In genomic region chr1:203126151-203126865, GRCh38 we compare ENCODE assay signal across 10 cellular contexts. TPM values are rescaled to one million over a fixed set of nuclear protein-coding genes. Genes with fewer than 3 reads are reported as not detected.
A peak's percentile ranks its signal among the peaks of the same experiment; 100 is the strongest.
DNase-seq lines count a peak whose midpoint lies in the region; ATAC-seq and TF ChIP-seq lines count a peak whose summit lies in the region.
"Had no signal": no experiment of that assay in that cellular context is flagged by ENCODE, and none has a peak within 500 bp of the region (broad histone marks: within the 10 kb centered on the region; RNA-seq: fewer than 3 reads in every experiment).

No MANE protein-coding gene starts in this region.

- no peak overlapping the region for H3K27ac ChIP-seq in left ventricle myocardium inferior (replicated peaks)
- H3K27ac ChIP-seq in VCaP, result no peak overlapping the region

- TF ChIP-seq CTCF in left ventricle myocardium inferior (IDR thresholded peaks at IDR 0.05; ENCODE audit: borderline replicate concordance) (peak; percentile 55), VCaP (conservative IDR thresholded peaks at IDR 0.05) (peak; percentile 40)

- ATAC-seq in Right ventricle myocardium inferior (no peak), left colon (no peak), HG02678 (IDR thresholded peaks at IDR 0.05; ENCODE audit: unreplicated experiment) (no peak), HG03139 (IDR thresholded peaks at IDR 0.05; ENCODE audit: unreplicated experiment) (no peak), GM18519 (IDR thresholded peaks at IDR 0.05; ENCODE audit: low FRiP score, unreplicated experiment) (no peak)

- H3K27me3 ChIP-seq in left ventricle myocardium inferior (ENCODE audit: low read depth), result peaks cover 69% of the 10 kb centered on the region

- intact Hi-C loops in left ventricle myocardium inferior (cut with micrococcal nuclease), result no loop called here
- intact Hi-C loops in Right ventricle myocardium inferior (cut with DNase I), result loop anchor here (5.0 kb wide), 1 partner anchor 89 kb away; no protein-coding TSS in a partner anchor
- intact Hi-C loops in left colon (cut with DNase I, micrococcal nuclease), result no loop called here

- peaks cover 61% of the 10 kb centered on the region for H3K4me1 ChIP-seq in left ventricle myocardium inferior

- H3K4me3 ChIP-seq in left ventricle myocardium inferior, result peak overlapping the region; percentile 64

- no peaks in the 10 kb centered on the region for H3K9me3 ChIP-seq in left ventricle myocardium inferior (replicated peaks)

- no peak for DNase-seq in left ventricle myocardium inferior
- DNase-seq in Right ventricle myocardium inferior (ENCODE audit: missing footprints), result no peak
- peak; percentile 63 for DNase-seq in iPS-NIHi7 (ENCODE audit: extremely low spot score)
- no peak for DNase-seq in left colon
- DNase-seq: NCI-H2171 treated with DMSO at 0.1 percent for 48 hours had no signal

- H3K36me3 ChIP-seq in left ventricle myocardium inferior, result no peaks in the 10 kb centered on the region

RNA-seq across cellular contexts. Expression of gene ADORA1, which starts 1.2 kb away (rescaled TPM):
- total RNA-seq in left ventricle myocardium inferior, result 16.4 TPM
- total RNA-seq in Right ventricle myocardium inferior, result 19.0 TPM
- total RNA-seq in left colon, result under 1 TPM; 0.37 to 0.39 TPM
- total RNA-seq: dermis microvascular lymphatic vessel endothelial cell had no signal

RNA-seq across cellular contexts. Expression of gene MYOG, which starts 40.5 kb away (rescaled TPM):
- not detected for total RNA-seq in left ventricle myocardium inferior
- not detected for total RNA-seq in Right ventricle myocardium inferior
- total RNA-seq in left colon, result not detected
- total RNA-seq: dermis microvascular lymphatic vessel endothelial cell had no signal

RNA-seq across cellular contexts. Expression of gene MYBPH, which starts 49.3 kb away (rescaled TPM):
- not detected for total RNA-seq in left ventricle myocardium inferior
- total RNA-seq in Right ventricle myocardium inferior, result not detected
- not detected for total RNA-seq in left colon
- total RNA-seq: dermis microvascular lymphatic vessel endothelial cell had no signal

Comparison
In these comparisons a context has a peak if more than half of its experiments do, and no peak if none do; other contexts are left out.
1. RNA of gene ADORA1, which starts 1.2 kb away (total RNA-seq): 19.0 TPM in Right ventricle myocardium inferior (single experiment) and 16.4 TPM in left ventricle myocardium inferior (single experiment); 0.37 to 0.39 TPM in left colon; every median in the first group is over 10 times any median in the second.